Comparison of ENCODE assay signal across 8 cellular contexts in genomic region chr7:131011976-131012375, GRCh38.
DNase-seq lines count a peak whose midpoint lies in the region; ATAC-seq and TF ChIP-seq lines count a peak whose summit lies in the region.

No MANE protein-coding gene starts in this region.

- no peaks in the 10 kb centered on the region for H3K27me3 ChIP-seq in adrenal gland
- H3K27me3 ChIP-seq in right cardiac atrium (ENCODE audit: control insufficient read depth, insufficient read depth) = no peaks in the 10 kb centered on the region
- no peaks in the 10 kb centered on the region for H3K27me3 ChIP-seq in upper lobe of left lung

- H3K36me3 ChIP-seq in adrenal gland (replicated peaks in 1 of 2) = no peaks in the 10 kb centered on the region
- peaks cover 0 to 4% (median 0%) of the 10 kb centered on the region in 4 donors for H3K36me3 ChIP-seq in upper lobe of left lung

- 5 to 10% (median 9%) methylated on average over 4 of the region's 4 CpGs for WGBS in adrenal gland, 4 donors
- WGBS in right cardiac atrium = 27% methylated on average over 4 of the region's 4 CpGs
- WGBS in upper lobe of left lung, 2 donors = 17 to 32% methylated on average over 4 of the region's 4 CpGs

- TF ChIP-seq POLR2A in adrenal gland (IDR thresholded peaks at IDR 0.05) = no peak
- TF ChIP-seq POLR2A in upper lobe of left lung (IDR thresholded peaks at IDR 0.05) = no peak

- no peaks in the 10 kb centered on the region for H3K9me3 Mint-ChIP-seq in activated naive CD4-positive, alpha-beta T cell treated with anti-CD3 and anti-CD28 coated beads, Interleukin-2, amount 10 ng/mL, durations not matched to agents 7 days and 5 days

- H3K4me3 ChIP-seq in adrenal gland (no peak overlapping the region), right cardiac atrium (ENCODE audit: low read length) (no peak overlapping the region), upper lobe of left lung (no peak overlapping the region)

- peak overlapping the region; percentile 40 to 88 (median 74) for H3K27ac ChIP-seq in adrenal gland
- no peak overlapping the region for H3K27ac ChIP-seq in right cardiac atrium (ENCODE audit: low read length)
- H3K27ac ChIP-seq in upper lobe of left lung = peak overlapping the region; percentile 70 to 80 (median 74)

- peaks cover 73% of the 10 kb centered on the region for H3K4me1 Mint-ChIP-seq in activated naive CD4-positive, alpha-beta T cell treated with anti-CD3 and anti-CD28 coated beads, Interleukin-2, amount 10 ng/mL, durations not matched to agents 7 days and 5 days

- H3K36me3 Mint-ChIP-seq in activated naive CD4-positive, alpha-beta T cell treated with anti-CD3 and anti-CD28 coated beads, Interleukin-2, amount 10 ng/mL, durations not matched to agents 7 days and 5 days = peaks cover 10% of the 10 kb centered on the region

- H3K4me1 ChIP-seq in adrenal gland (replicated peaks in 1 of 2) = peaks cover 49 to 92% of the 10 kb centered on the region in 2 donors
- peaks cover 25% of the 10 kb centered on the region for H3K4me1 ChIP-seq in right cardiac atrium (ENCODE audit: control insufficient read depth, insufficient read depth, low read length)
- H3K4me1 ChIP-seq in upper lobe of left lung = peaks cover 92 to 100% (median 93%) of the 10 kb centered on the region in 4 donors

- peak overlapping the region; percentile 92 for H3K27ac Mint-ChIP-seq in activated naive CD4-positive, alpha-beta T cell treated with anti-CD3 and anti-CD28 coated beads, Interleukin-2, amount 10 ng/mL, durations not matched to agents 7 days and 5 days

- ATAC-seq in right cardiac atrium (peak; percentile 63 to 73), upper lobe of left lung (ENCODE audit: low FRiP score in 2 of 2) (peak; percentile 71 to 76), HG02759 (IDR thresholded peaks at IDR 0.05; ENCODE audit: unreplicated experiment) (no peak), HG02678 (IDR thresholded peaks at IDR 0.05; ENCODE audit: unreplicated experiment) (no peak)

- intact Hi-C loops in adrenal gland (cut with DNase I) = no loop called here
- intact Hi-C loops in right cardiac atrium (cut with DNase I) = loop anchor here in 1 of 4 donors (10.0 kb wide), 1 partner anchor 117 kb away; no protein-coding TSS in a partner anchor

- CTCF ChIA-PET in activated naive CD4-positive, alpha-beta T cell treated with anti-CD3 and anti-CD28 coated beads, Interleukin-2, amount 10 ng/mL, durations not matched to agents 7 days and 5 days (lab: Charles Lee) = interaction anchor here (0.8 to 1.4 kb wide), 6 partner anchors 8 to 115 kb away, joined by 3 to 7 read pairs (median 4); no protein-coding TSS in a partner anchor

- TF ChIP-seq EP300 in upper lobe of left lung (IDR thresholded peaks at IDR 0.05) = no peak

- H3K9me3 ChIP-seq in adrenal gland (replicated peaks in 1 of 3) (no peaks in the 10 kb centered on the region), right cardiac atrium (ENCODE audit: control insufficient read depth, low read length) (no peaks in the 10 kb centered on the region), upper lobe of left lung (no peaks in the 10 kb centered on the region)

- no peak for TF ChIP-seq CTCF in adrenal gland (IDR thresholded peaks at IDR 0.05)
- TF ChIP-seq CTCF in upper lobe of left lung (IDR thresholded peaks at IDR 0.05) = no peak

- H3K27me3 Mint-ChIP-seq in activated naive CD4-positive, alpha-beta T cell treated with anti-CD3 and anti-CD28 coated beads, Interleukin-2, amount 10 ng/mL, durations not matched to agents 7 days and 5 days = no peaks in the 10 kb centered on the region

- no peak for DNase-seq in activated naive CD4-positive, alpha-beta T cell treated with anti-CD3 and anti-CD28 coated beads, Interleukin-2, amount 10 ng/mL, durations not matched to agents 7 days and 5 days
- no peak for DNase-seq in activated naive CD4-positive, alpha-beta T cell treated with Interleukin-2 at 50 U/mL for 16 hours
- DNase-seq in adrenal gland = peak in 1 of 7 donors; percentile 50
- DNase-seq in right cardiac atrium = no peak
- DNase-seq in upper lobe of left lung = no peak
- no peak for DNase-seq in DMS114 treated with DMSO at 0.1 percent for 48 hours (lab: John Stamatoyannopoulos, UW; ENCODE audit: unreplicated experiment)

- H3K4me3 Mint-ChIP-seq in activated naive CD4-positive, alpha-beta T cell treated with anti-CD3 and anti-CD28 coated beads, Interleukin-2, amount 10 ng/mL, durations not matched to agents 7 days and 5 days = peak overlapping the region; percentile 44

Comparison
In these comparisons a context has a peak if more than half of its experiments do, and no peak if none do; other contexts are left out.
1. ATAC-seq: peak in right cardiac atrium (2 of 2) and upper lobe of left lung (2 of 2); none in HG02759 (single experiment) and HG02678 (single experiment).